ENCODE assay signal across 7 cellular contexts in the genomic region with DNA sequence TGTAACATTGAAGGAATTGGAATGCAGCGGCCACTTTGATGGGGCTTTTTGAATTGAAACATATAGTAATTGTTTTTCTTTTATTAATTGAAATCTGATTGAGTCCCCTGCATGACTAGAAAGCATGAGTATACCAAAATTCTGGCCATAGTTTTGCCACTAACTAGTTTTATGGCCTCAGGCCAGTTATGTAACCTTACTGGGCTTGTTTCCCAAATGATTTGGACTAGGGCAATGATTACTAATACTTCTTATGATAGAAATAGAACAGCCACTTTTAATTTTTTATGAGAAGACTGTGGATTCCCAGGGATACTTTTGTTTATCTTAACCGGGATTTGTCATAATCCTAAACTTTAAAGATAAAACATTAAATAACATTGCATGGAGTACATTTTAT.
A peak's percentile ranks its signal among the peaks of the same experiment; 100 is the strongest.
DNase-seq lines count a peak whose midpoint lies in the region; ATAC-seq, FAIRE-seq and TF ChIP-seq lines count a peak whose summit lies in the region.
"Not testable (repeated sequence)": the region's sequence is repeated elsewhere in the genome, so short reads cannot be mapped to it uniquely, and the experiment has no call there.

No MANE protein-coding gene starts in this region.

- H3K4me2 ChIP-seq in GM23248 (ENCODE audit: unreplicated experiment); PC-3 (ENCODE audit: low read length); astrocyte (ENCODE audit: low read length); trophoblast cell (ENCODE audit: low read length): not testable (repeated sequence)

- H2BK120ac ChIP-seq in trophoblast cell (ENCODE audit: insufficient read depth, low read length, poor library complexity) = not testable (repeated sequence)

- not testable (repeated sequence) for H3K36me3 Mint-ChIP-seq in astrocyte (ENCODE audit: low read depth, unreplicated experiment)

- not testable (repeated sequence) for H2AFZ ChIP-seq in GM23248; PC-3 (ENCODE audit: low read length); astrocyte (ENCODE audit: low read depth, low read length); trophoblast cell (ENCODE audit: insufficient read depth, low read length, poor library complexity)

- H3F3A ChIP-seq in GM23248 (ENCODE audit: insufficient read depth); PC-3 (ENCODE audit: low read length, unreplicated experiment): not testable (repeated sequence)

- DNase-seq in AG10803 (ENCODE audit: low read depth) (peak; percentile 9), GM23248 (peak; percentile 48), PC-3 (peak; percentile 84), astrocyte (ENCODE audit: low read depth) (peak; percentile 11), fibroblast of villous mesenchyme (ENCODE audit: low read depth) (peak; percentile 17), trophoblast cell (peak; percentile 10 to 55)

- peak; percentile 49 for ATAC-seq in PC-3

- TF ChIP-seq CTCF in AG10803 (conservative IDR thresholded peaks at IDR 0.05; ENCODE audit: low read length); PC-3 (conservative IDR thresholded peaks at IDR 0.05; ENCODE audit: low read depth, low read length); astrocyte (IDR thresholded peaks at IDR 0.05; ENCODE audit: insufficient read depth, low read depth, low read length); fibroblast of villous mesenchyme (IDR thresholded peaks at IDR 0.05; ENCODE audit: insufficient read depth, low read depth, low read length): not testable (repeated sequence)

- not testable (repeated sequence) for H2AK5ac ChIP-seq in trophoblast cell (ENCODE audit: low read length)

- H3K9me2 ChIP-seq in GM23248 (ENCODE audit: insufficient read depth); PC-3 (replicated peaks; ENCODE audit: low read length): not testable (repeated sequence)

- not testable (repeated sequence) for BruUV-seq in PC-3 (replicated peaks; lab: Mats Ljungman, UMichigan)

- not testable (repeated sequence) for H3K4me1 ChIP-seq in GM23248 (ENCODE audit: insufficient read depth); astrocyte (ENCODE audit: insufficient read depth, low read length); trophoblast cell (ENCODE audit: control insufficient read depth in 1 of 2, insufficient read depth in 2 of 2, low read length in 2 of 2)
- peaks cover 11% of the 10 kb centered on the region for H3K4me1 ChIP-seq in PC-3 (ENCODE audit: insufficient read depth, low read length)

- POLR2A ChIA-PET in PC-3 (lab: Charles Lee; ENCODE audit: unreplicated experiment) = not testable (repeated sequence)

- H3K4me3 ChIP-seq in AG10803 (ENCODE audit: low read length); GM23248; PC-3 (ENCODE audit: low read length); astrocyte (ENCODE audit: insufficient read depth, low read depth, low read length); fibroblast of villous mesenchyme (ENCODE audit: low read depth, low read length); trophoblast cell (ENCODE audit: low read depth, low read length): not testable (repeated sequence)

- H3K27ac ChIP-seq in GM23248; PC-3 (ENCODE audit: low read length); astrocyte (ENCODE audit: low read depth, low read length); trophoblast cell (ENCODE audit: low read depth, low read length): not testable (repeated sequence)

- not testable (repeated sequence) for H2BK12ac ChIP-seq in trophoblast cell (ENCODE audit: low read length)

- not testable (repeated sequence) for H3K14ac ChIP-seq in trophoblast cell (ENCODE audit: low read length)

- not testable (repeated sequence) for H3K27me3 Mint-ChIP-seq in astrocyte (ENCODE audit: low read depth, unreplicated experiment)

- not testable (repeated sequence) for H3K9me3 Mint-ChIP-seq in astrocyte (ENCODE audit: unreplicated experiment)

- not testable (repeated sequence) for H4K12ac ChIP-seq in trophoblast cell (ENCODE audit: low read depth, low read length)

- H2BK5ac ChIP-seq in trophoblast cell (ENCODE audit: low read depth, low read length, poor library complexity) = not testable (repeated sequence)

- not testable (repeated sequence) for H3K36me3 ChIP-seq in GM23248 (ENCODE audit: low read depth); PC-3 (ENCODE audit: low read depth, low read length); astrocyte (ENCODE audit: insufficient read depth, low read length); trophoblast cell (ENCODE audit: control insufficient read depth in 1 of 2, insufficient read depth in 2 of 2, low read length in 2 of 2)

- not testable (repeated sequence) for H3K23ac ChIP-seq in trophoblast cell (ENCODE audit: low read length)

- not testable (repeated sequence) for H3K9ac ChIP-seq in GM23248; PC-3 (ENCODE audit: low read length); astrocyte (ENCODE audit: low read length); trophoblast cell (ENCODE audit: low read length)

- H4K8ac ChIP-seq in trophoblast cell (ENCODE audit: low read depth, low read length) = not testable (repeated sequence)

- intact Hi-C loops in PC-3 (cut with micrococcal nuclease) = not testable (repeated sequence)

- H3K4me1 Mint-ChIP-seq in astrocyte (ENCODE audit: low read depth, unreplicated experiment) = not testable (repeated sequence)

- FAIRE-seq in astrocyte (lab: Jason Lieb, UNC) (peak; percentile 13), endometrium (lab: Jason Lieb, UNC) (peak; percentile 91)

- not testable (repeated sequence) for H3K79me2 ChIP-seq in GM23248 (ENCODE audit: insufficient read depth); PC-3 (ENCODE audit: low read length); astrocyte (ENCODE audit: insufficient read depth, low read length); trophoblast cell (ENCODE audit: control insufficient read depth, insufficient read depth, low read length, poor library complexity)

- not testable (repeated sequence) for H3K79me1 ChIP-seq in trophoblast cell (ENCODE audit: low read length)

- in situ Hi-C loops in GM23248 (cut with MboI) = not testable (repeated sequence)

- H4K20me1 ChIP-seq in GM23248 (ENCODE audit: insufficient read depth); PC-3 (ENCODE audit: low read length); astrocyte (ENCODE audit: insufficient read depth, low read length): not testable (repeated sequence)

- H3K18ac ChIP-seq in trophoblast cell (ENCODE audit: low read length) = not testable (repeated sequence)

- 37 to 47% methylated on average over 2 of the region's 2 CpGs for WGBS in GM23248 (ENCODE audit: low coverage in 1 of 2, low lambda C conversion rate in 2 of 2, missing lambda C conversion rate in 2 of 2), 2 experiments
- no CpG with 5 or more reads among the region's 2 CpGs for WGBS in trophoblast cell (ENCODE audit: extremely low coverage, insufficient coverage, insufficient read length)

- H3K27me3 ChIP-seq in GM23248 (replicated peaks; ENCODE audit: insufficient read depth) = peaks cover 39% of the 10 kb centered on the region
- not testable (repeated sequence) for H3K27me3 ChIP-seq in PC-3 (ENCODE audit: low read length); astrocyte (ENCODE audit: insufficient read depth, low read length); trophoblast cell (ENCODE audit: insufficient read depth, low read length)

- H3K9me3 ChIP-seq in GM23248 (ENCODE audit: low read depth); PC-3 (ENCODE audit: low read length); astrocyte (ENCODE audit: insufficient read depth, low read depth, low read length); trophoblast cell (ENCODE audit: insufficient read depth, low read depth, low read length): not testable (repeated sequence)

- H3K4ac ChIP-seq in trophoblast cell (ENCODE audit: low read depth, low read length) = not testable (repeated sequence)

- H4K91ac ChIP-seq in trophoblast cell (ENCODE audit: low read depth, low read length) = not testable (repeated sequence)

- CTCF ChIA-PET in PC-3 (lab: Charles Lee) = not testable (repeated sequence)

- not testable (repeated sequence) for H3K4me3 Mint-ChIP-seq in astrocyte (ENCODE audit: unreplicated experiment)

- H3K27ac Mint-ChIP-seq in astrocyte (ENCODE audit: unreplicated experiment) = not testable (repeated sequence)

Comparison
In these comparisons a context has a peak if more than half of its experiments do, and no peak if none do; other contexts are left out.
1. DNase-seq: peak in every context shown above with its lines; median percentile 84 in PC-3; 48 in GM23248; 32 in trophoblast cell; 17 in fibroblast of villous mesenchyme; 11 in astrocyte; 9 in AG10803.